1 cellular context compared by ENCODE assay signal in genomic region chr2:29193111-29193510, GRCh38.
TF ChIP-seq lines count a peak whose summit lies in the region.

No MANE protein-coding gene starts in this region.

TF ChIP-seq in GM23338, 12 proteins besides CTCF, POLR2A, EP300 and RAD21 (continued from another document):
- TF ChIP-seq ZNF462 (CRISPR knock-in tag; IDR thresholded peaks at IDR 0.05) = no peak
- no peak for TF ChIP-seq ETS1 (IDR thresholded peaks at IDR 0.05)
